In genomic region chr11:1509626-1510255, GRCh38 we compare ENCODE assay signal across 12 cellular contexts.
"Had no signal": no experiment of that assay in that cellular context is flagged by ENCODE, and none has a peak within 500 bp of the region (broad histone marks: within the 10 kb centered on the region; RNA-seq: fewer than 3 reads in every experiment).

No MANE protein-coding gene starts in this region.

- H3K9me3 ChIP-seq: right atrium auricular region had no signal

- H3K4me2 ChIP-seq: smooth muscle cell had no signal

- H3K27ac Mint-ChIP-seq: activated CD8-positive, alpha-beta memory T cell treated with anti-CD3 and anti-CD28 coated beads, Interleukin-2, amount 10 ng/mL, durations not matched to agents 7 days and 5 days; T-helper 1 cell treated with Interleukin-12 subunit alpha and Interleukin-12 subunit beta and Interleukin-4 antibody, amounts not matched to agents 30 μg/mL and 1 μg/mL, for 36 hours had no signal

- H3K27me3 Mint-ChIP-seq: activated CD8-positive, alpha-beta memory T cell treated with anti-CD3 and anti-CD28 coated beads, Interleukin-2, amount 10 ng/mL, durations not matched to agents 7 days and 5 days had no signal

- H3K36me3 ChIP-seq: right atrium auricular region had no signal

- H3K9me3 Mint-ChIP-seq: T-helper 1 cell treated with Interleukin-12 subunit alpha and Interleukin-12 subunit beta and Interleukin-4 antibody, amounts not matched to agents 30 μg/mL and 1 μg/mL, for 36 hours had no signal

- H3K4me1 ChIP-seq: foreskin keratinocyte had no signal

- ATAC-seq: activated CD4-positive, CD25-positive, alpha-beta regulatory T cell treated with anti-CD3 and anti-CD28 coated beads, Interleukin-2, amount 50 U/mL, for 24 hours; activated CD8-positive, alpha-beta memory T cell treated with anti-CD3 and anti-CD28 coated beads, Interleukin-2, amount 10 ng/mL, durations not matched to agents 7 days and 5 days; foreskin keratinocyte had no signal

- H3K4me3 ChIP-seq: right atrium auricular region, smooth muscle cell had no signal

- H3K27me3 ChIP-seq: foreskin keratinocyte, right atrium auricular region had no signal

- H3K4me3 Mint-ChIP-seq: activated CD8-positive, alpha-beta memory T cell treated with anti-CD3 and anti-CD28 coated beads, Interleukin-2, amount 10 ng/mL, durations not matched to agents 7 days and 5 days; T-helper 1 cell treated with Interleukin-12 subunit alpha and Interleukin-12 subunit beta and Interleukin-4 antibody, amounts not matched to agents 30 μg/mL and 1 μg/mL, for 36 hours had no signal

- H3K27ac ChIP-seq: foreskin keratinocyte, right atrium auricular region had no signal

- DNase-seq: activated CD4-positive, alpha-beta T cell treated with anti-CD3 and anti-CD28 coated beads, Interleukin-2, amount 50 U/mL, for 48 hours; activated CD8-positive, alpha-beta memory T cell treated with anti-CD3 and anti-CD28 coated beads, Interleukin-2, amount 10 ng/mL, durations not matched to agents 7 days and 5 days; activated T-cell treated with anti-CD3 and anti-CD28 coated beads, Interleukin-2, amount 50 U/mL, for 48 hours; amniotic stem cell; foreskin keratinocyte; head of caudate nucleus; midbrain; trophoblast cell had no signal
